In genomic region chr16:66458292-66458691, GRCh38 we compare ENCODE assay signal across 23 cellular contexts. TPM values are rescaled to one million over a fixed set of nuclear protein-coding genes. Genes with fewer than 3 reads are reported as not detected.
"Had no signal": no experiment of that assay in that cellular context is flagged by ENCODE, and none has a peak within 500 bp of the region (broad histone marks: within the 10 kb centered on the region; RNA-seq: fewer than 3 reads in every experiment).

No MANE protein-coding gene starts in this region.

- H3K4me1 Mint-ChIP-seq: activated CD4-positive, alpha-beta T cell treated with anti-CD3 and anti-CD28 coated beads, Interleukin-2, amount 10 ng/mL, durations not matched to agents 24 days and 14 days had no signal

- H3K27ac ChIP-seq: body of pancreas, breast epithelium, SJSA1 had no signal

- H3K27me3 ChIP-seq: body of pancreas had no signal

- H3K4me3 ChIP-seq: body of pancreas, breast epithelium, SJSA1 had no signal

- H3K9me3 ChIP-seq: body of pancreas, breast epithelium, SJSA1, SK-N-SH had no signal

- H3K36me3 ChIP-seq: breast epithelium, SJSA1 had no signal

- H3K9me2 ChIP-seq: SK-N-SH had no signal

- H3K4me3 Mint-ChIP-seq: activated CD4-positive, alpha-beta T cell treated with anti-CD3 and anti-CD28 coated beads, Interleukin-2, amount 10 ng/mL, durations not matched to agents 24 days and 14 days; activated CD8-positive, alpha-beta T cell treated with anti-CD3 and anti-CD28 coated beads, Interleukin-2, amount 10 ng/mL, durations not matched to agents 7 days and 5 days; activated naive CD4-positive, alpha-beta T cell treated with anti-CD3 and anti-CD28 coated beads, Interleukin-2, amount 10 ng/mL, durations not matched to agents 7 days and 5 days; activated naive CD8-positive, alpha-beta T cell; activated T-cell treated with anti-CD3 and anti-CD28 coated beads, Interleukin-2, amount 50 U/mL, for 4 hours; T-helper 1 cell treated with Interleukin-12 subunit alpha and Interleukin-12 subunit beta and Interleukin-4 antibody, amounts not matched to agents 30 μg/mL and 1 μg/mL, for 36 hours; T-helper 2 cell treated with Interferon-gamma antibody and Interleukin-4, amounts not matched to agents 5 μg/mL and 100 μg/mL, for 36 hours had no signal

- H3K4me2 ChIP-seq: SK-N-SH had no signal

- ATAC-seq: activated CD8-positive, alpha-beta T cell treated with anti-CD3 and anti-CD28 coated beads, Interleukin-2, amount 10 ng/mL, durations not matched to agents 7 days and 5 days; activated T-cell treated with anti-CD3 and anti-CD28 coated beads, Interleukin-2, amount 50 U/mL, for 4 hours; body of pancreas had no signal

- H3K27ac Mint-ChIP-seq: activated CD4-positive, alpha-beta T cell treated with anti-CD3 and anti-CD28 coated beads, Interleukin-2, amount 10 ng/mL, durations not matched to agents 24 days and 14 days; activated naive CD4-positive, alpha-beta T cell treated with anti-CD3 and anti-CD28 coated beads, Interleukin-2, amount 10 ng/mL, durations not matched to agents 7 days and 5 days; activated naive CD8-positive, alpha-beta T cell; T-helper 1 cell treated with Interleukin-12 subunit alpha and Interleukin-12 subunit beta and Interleukin-4 antibody, amounts not matched to agents 30 μg/mL and 1 μg/mL, for 36 hours; T-helper 2 cell treated with Interferon-gamma antibody and Interleukin-4, amounts not matched to agents 5 μg/mL and 100 μg/mL, for 36 hours had no signal

- H3K4me1 ChIP-seq: body of pancreas, breast epithelium had no signal

- H3K9ac ChIP-seq: SK-N-SH had no signal

- H3K9me3 Mint-ChIP-seq: activated CD4-positive, alpha-beta T cell treated with anti-CD3 and anti-CD28 coated beads, Interleukin-2, amount 10 ng/mL, durations not matched to agents 24 days and 14 days; activated naive CD4-positive, alpha-beta T cell treated with anti-CD3 and anti-CD28 coated beads, Interleukin-2, amount 10 ng/mL, durations not matched to agents 7 days and 5 days; activated T-cell treated with anti-CD3 and anti-CD28 coated beads, Interleukin-2, amount 50 U/mL, for 4 hours; T-helper 1 cell treated with Interleukin-12 subunit alpha and Interleukin-12 subunit beta and Interleukin-4 antibody, amounts not matched to agents 30 μg/mL and 1 μg/mL, for 36 hours; T-helper 2 cell treated with Interferon-gamma antibody and Interleukin-4, amounts not matched to agents 5 μg/mL and 100 μg/mL, for 36 hours had no signal

- H3K36me3 Mint-ChIP-seq: activated naive CD4-positive, alpha-beta T cell treated with anti-CD3 and anti-CD28 coated beads, Interleukin-2, amount 10 ng/mL, durations not matched to agents 7 days and 5 days; activated naive CD8-positive, alpha-beta T cell had no signal

- DNase-seq: activated CD4-positive, alpha-beta T cell treated with anti-CD3 and anti-CD28 coated beads, Interleukin-2, amount 10 ng/mL, durations not matched to agents 24 days and 14 days; activated CD4-positive, alpha-beta T cell treated with anti-CD3 and anti-CD28 coated beads, Interleukin-2, amount 50 U/mL, for 4 hours; activated CD8-positive, alpha-beta T cell treated with anti-CD3 and anti-CD28 coated beads, Interleukin-2, amount 10 ng/mL, durations not matched to agents 7 days and 5 days; activated effector memory CD4-positive, alpha-beta T cell treated with Interleukin-2 at 50 U/mL for 16 hours; activated naive CD4-positive, alpha-beta T cell treated with anti-CD3 and anti-CD28 coated beads, Interleukin-2, amount 10 ng/mL, durations not matched to agents 7 days and 5 days; activated T-cell treated with anti-CD3 and anti-CD28 coated beads, Interleukin-2, amount 50 U/mL, for 4 hours; amygdala; body of pancreas; Karpas-422; KBM-7; NCI-H1105; NCI-H1436 treated with DMSO at 0.1 percent for 48 hours; NCI-H1694 treated with DMSO at 0.1 percent for 48 hours; NCI-H2029; NCI-H345; NCI-H524 treated with DMSO at 0.1 percent for 48 hours; SHP77 treated with DMSO at 0.1 percent for 48 hours; SK-N-SH had no signal

RNA-seq across cellular contexts. Expression of gene BEAN1, which starts 31.2 kb away (rescaled TPM):
- total RNA-seq: activated CD4-positive, alpha-beta T cell treated with anti-CD3 and anti-CD28 coated beads, Interleukin-2, amount 10 ng/mL, durations not matched to agents 24 days and 14 days; activated CD8-positive, alpha-beta T cell treated with anti-CD3 and anti-CD28 coated beads, Interleukin-2, amount 10 ng/mL, durations not matched to agents 7 days and 5 days; activated T-cell treated with anti-CD3 and anti-CD28 coated beads, Interleukin-2, amount 50 U/mL, for 4 hours; body of pancreas; SJSA1 had no signal
